Comparison of ENCODE assay signal across 7 cellular contexts in the genomic region with DNA sequence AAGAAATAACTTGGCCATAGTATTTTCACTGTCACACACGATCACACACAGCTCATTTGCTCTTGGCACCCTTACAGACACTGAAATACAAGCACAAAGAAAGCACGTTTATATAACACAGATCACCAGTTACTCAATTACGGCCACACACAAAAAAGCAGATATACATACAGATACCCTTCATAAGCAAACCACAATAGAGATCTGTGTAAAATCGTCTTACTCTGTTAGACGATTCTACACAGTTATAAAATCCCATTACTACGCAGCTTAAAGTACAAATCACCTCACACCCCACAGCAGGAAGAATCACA. TPM values are rescaled to one million over a fixed set of nuclear protein-coding genes. Genes with fewer than 3 reads are reported as not detected.
A peak's percentile ranks its signal among the peaks of the same experiment; 100 is the strongest.
DNase-seq lines count a peak whose midpoint lies in the region; ATAC-seq and TF ChIP-seq lines count a peak whose summit lies in the region.

No MANE protein-coding gene starts in this region.

- no peak for TF ChIP-seq POLR2A in esophagus muscularis mucosa (IDR thresholded peaks at IDR 0.05; ENCODE audit: low read depth)

- no peaks in the 10 kb centered on the region for H4K20me1 ChIP-seq in OCI-LY3 (ENCODE audit: insufficient read depth, low read length)

- 3% methylated on average over 6 of the region's 6 CpGs for WGBS in esophagus muscularis mucosa

- H3K9ac ChIP-seq in OCI-LY3 (ENCODE audit: low read length): peak overlapping the region; percentile 80
- peak overlapping the region; percentile 85 for H3K9ac ChIP-seq in parathyroid adenoma

- DNase-seq in HAP-1 (ENCODE audit: low spot score in 2 of 2): no peak
- DNase-seq in esophagus muscularis mucosa (ENCODE audit: extremely low spot score): no peak
- no peak for DNase-seq in HuH-7 (ENCODE audit: low spot score)
- DNase-seq in NCI-H82 (lab: John Stamatoyannopoulos, UW): no peak

- H3K27me3 ChIP-seq in HAP-1 (ENCODE audit: low read depth) (no peaks in the 10 kb centered on the region), OCI-LY3 (ENCODE audit: low read depth, low read length) (no peaks in the 10 kb centered on the region), esophagus muscularis mucosa (no peaks in the 10 kb centered on the region), parathyroid adenoma (ENCODE audit: control insufficient read depth, insufficient read depth, low read length) (no peaks in the 10 kb centered on the region)

- peak overlapping the region; percentile 51 for H3K27ac ChIP-seq in OCI-LY3 (ENCODE audit: low read length)
- peak overlapping the region; percentile 85 to 96 (median 92) for H3K27ac ChIP-seq in esophagus muscularis mucosa (replicated peaks in 1 of 4)
- H3K27ac ChIP-seq in parathyroid adenoma: peak overlapping the region; percentile 85

- H3K4me1 ChIP-seq in HAP-1 (peaks cover 6% of the 10 kb centered on the region; the same call in 1 of the 2 replicates), OCI-LY3 (ENCODE audit: low read length) (peaks cover 11% of the 10 kb centered on the region), esophagus muscularis mucosa (peaks cover 12 to 27% (median 21%) of the 10 kb centered on the region in 4 donors), parathyroid adenoma (peaks cover 8% of the 10 kb centered on the region)

- H3K79me2 ChIP-seq in OCI-LY3 (ENCODE audit: low read length) (peaks cover 55% of the 10 kb centered on the region), parathyroid adenoma (peaks cover 20% of the 10 kb centered on the region)

- H2AFZ ChIP-seq in OCI-LY3 (ENCODE audit: low read depth, low read length) (peak overlapping the region; percentile 58), parathyroid adenoma (peak overlapping the region; percentile 97)

- intact Hi-C loops in esophagus muscularis mucosa (cut with DNase I): loop anchor here (5.0 to 10.0 kb wide), 3 partner anchors 97 to 390 kb away; a partner anchor contains a TSS

- H3K9me3 ChIP-seq in HAP-1: no peaks in the 10 kb centered on the region
- H3K9me3 ChIP-seq in OCI-LY3 (ENCODE audit: insufficient read depth, low read length): peaks cover 15% of the 10 kb centered on the region
- peaks cover 0 to 20% (median 9%) of the 10 kb centered on the region in 4 donors for H3K9me3 ChIP-seq in esophagus muscularis mucosa
- H3K9me3 ChIP-seq in parathyroid adenoma (ENCODE audit: control insufficient read depth, low read length): no peaks in the 10 kb centered on the region

- TF ChIP-seq CTCF in OCI-LY3 (IDR thresholded peaks at IDR 0.05; ENCODE audit: low read depth, low read length) (no peak), esophagus muscularis mucosa (IDR thresholded peaks at IDR 0.05) (no peak), parathyroid adenoma (IDR thresholded peaks at IDR 0.05) (no peak)

- TF ChIP-seq EP300 in esophagus muscularis mucosa (IDR thresholded peaks at IDR 0.05): no peak

- in situ Hi-C loops in HAP-1 (cut with MboI; ENCODE audit: low sequenced_read_pairs): no loop called here

- ATAC-seq in esophagus mucosa: no peak

- H3K4me2 ChIP-seq in OCI-LY3 (ENCODE audit: low read length) (peak overlapping the region; percentile 92), parathyroid adenoma (ENCODE audit: low read length) (peak overlapping the region; percentile 92)

- H3K36me3 ChIP-seq in HAP-1 (replicated peaks) (0 out of 2 replicates have a peak, but pooled peaks cover 3% of the 10 kb centered on the region), OCI-LY3 (replicated peaks; ENCODE audit: low read depth, low read length) (peaks cover 25% of the 10 kb centered on the region), esophagus muscularis mucosa (peaks cover 6 to 12% (median 8%) of the 10 kb centered on the region in 4 donors), parathyroid adenoma (ENCODE audit: control insufficient read depth, insufficient read depth, low read length) (no peaks in the 10 kb centered on the region)

- H3K4me3 ChIP-seq in HAP-1: peak overlapping the region; percentile 82
- H3K4me3 ChIP-seq in OCI-LY3 (ENCODE audit: low read length): peak overlapping the region; percentile 80
- peak overlapping the region; percentile 73 to 98 (median 80) for H3K4me3 ChIP-seq in esophagus muscularis mucosa
- H3K4me3 ChIP-seq in parathyroid adenoma (ENCODE audit: low read depth, low read length): peak overlapping the region; percentile 86

RNA-seq across cellular contexts. Expression of a gene that starts 0.7 kb away (rescaled TPM):
- total RNA-seq in esophagus muscularis mucosa (10 to 100 TPM in 2 of 4 donors, 1 to 10 TPM in 2; 8.5 to 19.1 (median 12.8) TPM), esophagus mucosa (4.2 TPM)
